ENCODE assay signal across 1 cellular context in the genomic region with DNA sequence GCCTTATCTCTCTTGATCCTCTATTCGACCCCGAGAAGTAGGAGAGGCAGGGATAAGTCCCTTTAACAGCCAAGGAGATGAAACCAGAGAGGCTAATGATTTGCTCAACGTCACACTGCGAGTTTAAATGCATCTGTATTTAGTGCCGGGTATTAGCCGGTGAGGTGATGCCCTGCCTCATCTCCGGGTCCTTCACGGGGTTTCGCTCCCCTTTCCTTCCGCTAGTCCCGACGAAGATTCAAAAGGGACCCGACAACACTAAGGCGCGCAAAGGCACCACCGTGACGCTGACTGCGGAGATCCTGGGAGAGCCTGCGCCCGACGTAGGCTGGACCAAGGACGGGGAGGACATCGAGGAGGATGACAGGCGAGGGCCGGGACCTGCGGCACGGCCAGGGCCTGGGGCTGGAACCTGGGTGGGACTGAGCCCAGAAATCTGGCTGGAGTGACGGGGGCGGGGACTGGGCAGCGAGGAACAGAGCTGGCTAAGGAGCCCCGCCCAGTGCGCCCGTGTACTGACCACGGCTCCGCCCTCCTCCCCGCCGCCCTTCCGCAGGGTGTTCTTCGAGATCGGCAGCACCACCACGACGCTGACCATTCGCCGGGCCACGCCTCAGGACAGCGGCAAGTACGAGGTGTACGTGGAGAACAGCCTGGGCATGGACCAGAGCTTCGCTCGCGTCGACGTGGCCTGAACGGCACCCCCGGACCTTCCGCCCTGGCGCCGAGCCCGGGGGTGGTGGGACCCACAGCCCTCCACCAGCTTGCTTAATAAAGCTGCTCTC.
TF ChIP-seq lines count a peak whose summit lies in the region.

No MANE protein-coding gene starts in this region.

TF ChIP-seq in HepG2, 621 proteins besides CTCF, POLR2A, EP300 and RAD21 (continued from another document and continues in another):
- TF ChIP-seq, protein P1, sequence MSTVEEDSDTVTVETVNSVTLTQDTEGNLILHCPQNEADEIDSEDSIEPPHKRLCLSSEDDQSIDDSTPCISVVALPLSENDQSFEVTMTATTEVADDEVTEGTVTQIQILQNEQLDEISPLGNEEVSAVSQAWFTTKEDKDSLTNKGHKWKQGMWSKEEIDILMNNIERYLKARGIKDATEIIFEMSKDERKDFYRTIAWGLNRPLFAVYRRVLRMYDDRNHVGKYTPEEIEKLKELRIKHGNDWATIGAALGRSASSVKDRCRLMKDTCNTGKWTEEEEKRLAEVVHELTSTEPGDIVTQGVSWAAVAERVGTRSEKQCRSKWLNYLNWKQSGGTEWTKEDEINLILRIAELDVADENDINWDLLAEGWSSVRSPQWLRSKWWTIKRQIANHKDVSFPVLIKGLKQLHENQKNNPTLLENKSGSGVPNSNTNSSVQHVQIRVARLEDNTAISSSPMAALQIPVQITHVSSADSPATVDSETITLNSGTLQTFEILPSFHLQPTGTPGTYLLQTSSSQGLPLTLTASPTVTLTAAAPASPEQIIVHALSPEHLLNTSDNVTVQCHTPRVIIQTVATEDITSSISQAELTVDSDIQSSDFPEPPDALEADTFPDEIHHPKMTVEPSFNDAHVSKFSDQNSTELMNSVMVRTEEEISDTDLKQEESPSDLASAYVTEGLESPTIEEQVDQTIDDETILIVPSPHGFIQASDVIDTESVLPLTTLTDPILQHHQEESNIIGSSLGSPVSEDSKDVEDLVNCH (CRISPR knock-in tag; IDR thresholded peaks at IDR 0.05), result no peak
- 0 out of 2 replicates have a peak, but pooled peaks have one; percentile 68 for TF ChIP-seq ZFP1 (CRISPR knock-in tag; IDR thresholded peaks at IDR 0.05)
- no peak for TF ChIP-seq SNRNP70 (IDR thresholded peaks at IDR 0.05; ENCODE audit: low read depth, low read length)
- TF ChIP-seq ZNF274 (CRISPR knock-in tag; IDR thresholded peaks at IDR 0.05), result no peak
- TF ChIP-seq, protein P2, sequence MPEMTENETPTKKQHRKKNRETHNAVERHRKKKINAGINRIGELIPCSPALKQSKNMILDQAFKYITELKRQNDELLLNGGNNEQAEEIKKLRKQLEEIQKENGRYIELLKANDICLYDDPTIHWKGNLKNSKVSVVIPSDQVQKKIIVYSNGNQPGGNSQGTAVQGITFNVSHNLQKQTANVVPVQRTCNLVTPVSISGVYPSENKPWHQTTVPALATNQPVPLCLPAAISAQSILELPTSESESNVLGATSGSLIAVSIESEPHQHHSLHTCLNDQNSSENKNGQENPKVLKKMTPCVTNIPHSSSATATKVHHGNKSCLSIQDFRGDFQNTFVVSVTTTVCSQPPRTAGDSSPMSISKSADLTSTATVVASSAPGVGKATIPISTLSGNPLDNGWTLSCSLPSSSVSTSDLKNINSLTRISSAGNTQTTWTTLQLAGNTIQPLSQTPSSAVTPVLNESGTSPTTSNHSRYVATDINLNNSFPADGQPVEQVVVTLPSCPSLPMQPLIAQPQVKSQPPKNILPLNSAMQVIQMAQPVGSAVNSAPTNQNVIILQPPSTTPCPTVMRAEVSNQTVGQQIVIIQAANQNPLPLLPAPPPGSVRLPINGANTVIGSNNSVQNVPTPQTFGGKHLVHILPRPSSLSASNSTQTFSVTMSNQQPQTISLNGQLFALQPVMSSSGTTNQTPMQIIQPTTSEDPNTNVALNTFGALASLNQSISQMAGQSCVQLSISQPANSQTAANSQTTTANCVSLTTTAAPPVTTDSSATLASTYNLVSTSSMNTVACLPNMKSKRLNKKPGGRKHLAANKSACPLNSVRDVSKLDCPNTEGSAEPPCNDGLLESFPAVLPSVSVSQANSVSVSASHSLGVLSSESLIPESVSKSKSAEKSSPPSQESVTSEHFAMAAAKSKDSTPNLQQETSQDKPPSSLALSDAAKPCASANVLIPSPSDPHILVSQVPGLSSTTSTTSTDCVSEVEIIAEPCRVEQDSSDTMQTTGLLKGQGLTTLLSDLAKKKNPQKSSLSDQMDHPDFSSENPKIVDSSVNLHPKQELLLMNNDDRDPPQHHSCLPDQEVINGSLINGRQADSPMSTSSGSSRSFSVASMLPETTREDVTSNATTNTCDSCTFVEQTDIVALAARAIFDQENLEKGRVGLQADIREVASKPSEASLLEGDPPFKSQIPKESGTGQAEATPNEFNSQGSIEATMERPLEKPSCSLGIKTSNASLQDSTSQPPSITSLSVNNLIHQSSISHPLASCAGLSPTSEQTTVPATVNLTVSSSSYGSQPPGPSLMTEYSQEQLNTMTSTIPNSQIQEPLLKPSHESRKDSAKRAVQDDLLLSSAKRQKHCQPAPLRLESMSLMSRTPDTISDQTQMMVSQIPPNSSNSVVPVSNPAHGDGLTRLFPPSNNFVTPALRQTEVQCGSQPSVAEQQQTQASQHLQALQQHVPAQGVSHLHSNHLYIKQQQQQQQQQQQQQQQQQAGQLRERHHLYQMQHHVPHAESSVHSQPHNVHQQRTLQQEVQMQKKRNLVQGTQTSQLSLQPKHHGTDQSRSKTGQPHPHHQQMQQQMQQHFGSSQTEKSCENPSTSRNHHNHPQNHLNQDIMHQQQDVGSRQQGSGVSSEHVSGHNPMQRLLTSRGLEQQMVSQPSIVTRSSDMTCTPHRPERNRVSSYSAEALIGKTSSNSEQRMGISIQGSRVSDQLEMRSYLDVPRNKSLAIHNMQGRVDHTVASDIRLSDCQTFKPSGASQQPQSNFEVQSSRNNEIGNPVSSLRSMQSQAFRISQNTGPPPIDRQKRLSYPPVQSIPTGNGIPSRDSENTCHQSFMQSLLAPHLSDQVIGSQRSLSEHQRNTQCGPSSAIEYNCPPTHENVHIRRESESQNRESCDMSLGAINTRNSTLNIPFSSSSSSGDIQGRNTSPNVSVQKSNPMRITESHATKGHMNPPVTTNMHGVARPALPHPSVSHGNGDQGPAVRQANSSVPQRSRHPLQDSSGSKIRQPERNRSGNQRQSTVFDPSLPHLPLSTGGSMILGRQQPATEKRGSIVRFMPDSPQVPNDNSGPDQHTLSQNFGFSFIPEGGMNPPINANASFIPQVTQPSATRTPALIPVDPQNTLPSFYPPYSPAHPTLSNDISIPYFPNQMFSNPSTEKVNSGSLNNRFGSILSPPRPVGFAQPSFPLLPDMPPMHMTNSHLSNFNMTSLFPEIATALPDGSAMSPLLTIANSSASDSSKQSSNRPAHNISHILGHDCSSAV (CRISPR knock-in tag; IDR thresholded peaks at IDR 0.05; ENCODE audit: borderline replicate concordance), result no peak
- peak; percentile 95 for TF ChIP-seq ZMYM2 (CRISPR knock-in tag; IDR thresholded peaks at IDR 0.05)
- TF ChIP-seq ZNF772 (CRISPR knock-in tag; IDR thresholded peaks at IDR 0.05), result peak; percentile 44
- TF ChIP-seq, protein P3, sequence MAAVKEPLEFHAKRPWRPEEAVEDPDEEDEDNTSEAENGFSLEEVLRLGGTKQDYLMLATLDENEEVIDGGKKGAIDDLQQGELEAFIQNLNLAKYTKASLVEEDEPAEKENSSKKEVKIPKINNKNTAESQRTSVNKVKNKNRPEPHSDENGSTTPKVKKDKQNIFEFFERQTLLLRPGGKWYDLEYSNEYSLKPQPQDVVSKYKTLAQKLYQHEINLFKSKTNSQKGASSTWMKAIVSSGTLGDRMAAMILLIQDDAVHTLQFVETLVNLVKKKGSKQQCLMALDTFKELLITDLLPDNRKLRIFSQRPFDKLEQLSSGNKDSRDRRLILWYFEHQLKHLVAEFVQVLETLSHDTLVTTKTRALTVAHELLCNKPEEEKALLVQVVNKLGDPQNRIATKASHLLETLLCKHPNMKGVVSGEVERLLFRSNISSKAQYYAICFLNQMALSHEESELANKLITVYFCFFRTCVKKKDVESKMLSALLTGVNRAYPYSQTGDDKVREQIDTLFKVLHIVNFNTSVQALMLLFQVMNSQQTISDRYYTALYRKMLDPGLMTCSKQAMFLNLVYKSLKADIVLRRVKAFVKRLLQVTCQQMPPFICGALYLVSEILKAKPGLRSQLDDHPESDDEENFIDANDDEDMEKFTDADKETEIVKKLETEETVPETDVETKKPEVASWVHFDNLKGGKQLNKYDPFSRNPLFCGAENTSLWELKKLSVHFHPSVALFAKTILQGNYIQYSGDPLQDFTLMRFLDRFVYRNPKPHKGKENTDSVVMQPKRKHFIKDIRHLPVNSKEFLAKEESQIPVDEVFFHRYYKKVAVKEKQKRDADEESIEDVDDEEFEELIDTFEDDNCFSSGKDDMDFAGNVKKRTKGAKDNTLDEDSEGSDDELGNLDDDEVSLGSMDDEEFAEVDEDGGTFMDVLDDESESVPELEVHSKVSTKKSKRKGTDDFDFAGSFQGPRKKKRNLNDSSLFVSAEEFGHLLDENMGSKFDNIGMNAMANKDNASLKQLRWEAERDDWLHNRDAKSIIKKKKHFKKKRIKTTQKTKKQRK (IDR thresholded peaks at IDR 0.05; ENCODE audit: low read length), result no peak
- no peak for TF ChIP-seq REXO4 (CRISPR knock-in tag; IDR thresholded peaks at IDR 0.05; ENCODE audit: borderline replicate concordance)
- TF ChIP-seq SALL2 (CRISPR knock-in tag; IDR thresholded peaks at IDR 0.05), result peak; percentile 66
- TF ChIP-seq KLF15 (CRISPR knock-in tag; IDR thresholded peaks at IDR 0.05; ENCODE audit: borderline replicate concordance), result no peak; the same call in 1 of the 2 replicates
- TF ChIP-seq MAZ (IDR thresholded peaks at IDR 0.05; ENCODE audit: borderline replicate concordance, low read depth, low read length), result no peak; the same call in 1 of the 2 replicates
- peak; percentile 84 for TF ChIP-seq MAZ (CRISPR knock-in tag; IDR thresholded peaks at IDR 0.05; ENCODE audit: low read depth)
- 0 out of 2 replicates have a peak, but pooled peaks have one; percentile 57 for TF ChIP-seq MTA1 (CRISPR knock-in tag; IDR thresholded peaks at IDR 0.05; ENCODE audit: borderline replicate concordance)
- TF ChIP-seq, protein P4, sequence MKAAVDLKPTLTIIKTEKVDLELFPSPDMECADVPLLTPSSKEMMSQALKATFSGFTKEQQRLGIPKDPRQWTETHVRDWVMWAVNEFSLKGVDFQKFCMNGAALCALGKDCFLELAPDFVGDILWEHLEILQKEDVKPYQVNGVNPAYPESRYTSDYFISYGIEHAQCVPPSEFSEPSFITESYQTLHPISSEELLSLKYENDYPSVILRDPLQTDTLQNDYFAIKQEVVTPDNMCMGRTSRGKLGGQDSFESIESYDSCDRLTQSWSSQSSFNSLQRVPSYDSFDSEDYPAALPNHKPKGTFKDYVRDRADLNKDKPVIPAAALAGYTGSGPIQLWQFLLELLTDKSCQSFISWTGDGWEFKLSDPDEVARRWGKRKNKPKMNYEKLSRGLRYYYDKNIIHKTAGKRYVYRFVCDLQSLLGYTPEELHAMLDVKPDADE (CRISPR knock-in tag; IDR thresholded peaks at IDR 0.05), result 0 out of 2 replicates have a peak, but pooled peaks have one; percentile 22
- TF ChIP-seq CENPT (CRISPR knock-in tag; IDR thresholded peaks at IDR 0.05; ENCODE audit: low read depth), result peak; percentile 31; the same call in 1 of the 2 replicates
- TF ChIP-seq ZNF10 (CRISPR knock-in tag; IDR thresholded peaks at IDR 0.05; ENCODE audit: borderline replicate concordance, low read depth), result no peak
- peak; percentile 77; the same call in 1 of the 2 replicates for TF ChIP-seq SAP130 (CRISPR knock-in tag; IDR thresholded peaks at IDR 0.05; ENCODE audit: low read depth)
- TF ChIP-seq HDAC6 (IDR thresholded peaks at IDR 0.05; ENCODE audit: low read depth, low read length), result no peak
- no peak for TF ChIP-seq ZNF460 (CRISPR knock-in tag; IDR thresholded peaks at IDR 0.05; ENCODE audit: borderline replicate concordance)
- TF ChIP-seq TSC22D2 (CRISPR knock-in tag; IDR thresholded peaks at IDR 0.05; ENCODE audit: borderline replicate concordance), result no peak
- TF ChIP-seq ZNF468 (CRISPR knock-in tag; IDR thresholded peaks at IDR 0.05), result peak; percentile 80; the same call in 1 of the 2 replicates
- TF ChIP-seq, protein P5, sequence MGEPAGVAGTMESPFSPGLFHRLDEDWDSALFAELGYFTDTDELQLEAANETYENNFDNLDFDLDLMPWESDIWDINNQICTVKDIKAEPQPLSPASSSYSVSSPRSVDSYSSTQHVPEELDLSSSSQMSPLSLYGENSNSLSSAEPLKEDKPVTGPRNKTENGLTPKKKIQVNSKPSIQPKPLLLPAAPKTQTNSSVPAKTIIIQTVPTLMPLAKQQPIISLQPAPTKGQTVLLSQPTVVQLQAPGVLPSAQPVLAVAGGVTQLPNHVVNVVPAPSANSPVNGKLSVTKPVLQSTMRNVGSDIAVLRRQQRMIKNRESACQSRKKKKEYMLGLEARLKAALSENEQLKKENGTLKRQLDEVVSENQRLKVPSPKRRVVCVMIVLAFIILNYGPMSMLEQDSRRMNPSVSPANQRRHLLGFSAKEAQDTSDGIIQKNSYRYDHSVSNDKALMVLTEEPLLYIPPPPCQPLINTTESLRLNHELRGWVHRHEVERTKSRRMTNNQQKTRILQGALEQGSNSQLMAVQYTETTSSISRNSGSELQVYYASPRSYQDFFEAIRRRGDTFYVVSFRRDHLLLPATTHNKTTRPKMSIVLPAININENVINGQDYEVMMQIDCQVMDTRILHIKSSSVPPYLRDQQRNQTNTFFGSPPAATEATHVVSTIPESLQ (CRISPR knock-in tag; conservative IDR thresholded peaks at IDR 0.05), result 0 out of 2 replicates have a peak, but pooled peaks have one; percentile 57
- TF ChIP-seq, protein P6, sequence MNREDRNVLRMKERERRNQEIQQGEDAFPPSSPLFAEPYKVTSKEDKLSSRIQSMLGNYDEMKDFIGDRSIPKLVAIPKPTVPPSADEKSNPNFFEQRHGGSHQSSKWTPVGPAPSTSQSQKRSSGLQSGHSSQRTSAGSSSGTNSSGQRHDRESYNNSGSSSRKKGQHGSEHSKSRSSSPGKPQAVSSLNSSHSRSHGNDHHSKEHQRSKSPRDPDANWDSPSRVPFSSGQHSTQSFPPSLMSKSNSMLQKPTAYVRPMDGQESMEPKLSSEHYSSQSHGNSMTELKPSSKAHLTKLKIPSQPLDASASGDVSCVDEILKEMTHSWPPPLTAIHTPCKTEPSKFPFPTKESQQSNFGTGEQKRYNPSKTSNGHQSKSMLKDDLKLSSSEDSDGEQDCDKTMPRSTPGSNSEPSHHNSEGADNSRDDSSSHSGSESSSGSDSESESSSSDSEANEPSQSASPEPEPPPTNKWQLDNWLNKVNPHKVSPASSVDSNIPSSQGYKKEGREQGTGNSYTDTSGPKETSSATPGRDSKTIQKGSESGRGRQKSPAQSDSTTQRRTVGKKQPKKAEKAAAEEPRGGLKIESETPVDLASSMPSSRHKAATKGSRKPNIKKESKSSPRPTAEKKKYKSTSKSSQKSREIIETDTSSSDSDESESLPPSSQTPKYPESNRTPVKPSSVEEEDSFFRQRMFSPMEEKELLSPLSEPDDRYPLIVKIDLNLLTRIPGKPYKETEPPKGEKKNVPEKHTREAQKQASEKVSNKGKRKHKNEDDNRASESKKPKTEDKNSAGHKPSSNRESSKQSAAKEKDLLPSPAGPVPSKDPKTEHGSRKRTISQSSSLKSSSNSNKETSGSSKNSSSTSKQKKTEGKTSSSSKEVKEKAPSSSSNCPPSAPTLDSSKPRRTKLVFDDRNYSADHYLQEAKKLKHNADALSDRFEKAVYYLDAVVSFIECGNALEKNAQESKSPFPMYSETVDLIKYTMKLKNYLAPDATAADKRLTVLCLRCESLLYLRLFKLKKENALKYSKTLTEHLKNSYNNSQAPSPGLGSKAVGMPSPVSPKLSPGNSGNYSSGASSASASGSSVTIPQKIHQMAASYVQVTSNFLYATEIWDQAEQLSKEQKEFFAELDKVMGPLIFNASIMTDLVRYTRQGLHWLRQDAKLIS (CRISPR knock-in tag; IDR thresholded peaks at IDR 0.05), result no peak; the same call in 1 of the 2 replicates
- TF ChIP-seq MED1 (CRISPR knock-in tag; IDR thresholded peaks at IDR 0.05), result peak; percentile 24; the same call in 1 of the 2 replicates
- no peak for TF ChIP-seq ATM (IDR thresholded peaks at IDR 0.05; ENCODE audit: borderline replicate concordance)
